ENCODE assay signal across 8 cellular contexts in the genomic region with DNA sequence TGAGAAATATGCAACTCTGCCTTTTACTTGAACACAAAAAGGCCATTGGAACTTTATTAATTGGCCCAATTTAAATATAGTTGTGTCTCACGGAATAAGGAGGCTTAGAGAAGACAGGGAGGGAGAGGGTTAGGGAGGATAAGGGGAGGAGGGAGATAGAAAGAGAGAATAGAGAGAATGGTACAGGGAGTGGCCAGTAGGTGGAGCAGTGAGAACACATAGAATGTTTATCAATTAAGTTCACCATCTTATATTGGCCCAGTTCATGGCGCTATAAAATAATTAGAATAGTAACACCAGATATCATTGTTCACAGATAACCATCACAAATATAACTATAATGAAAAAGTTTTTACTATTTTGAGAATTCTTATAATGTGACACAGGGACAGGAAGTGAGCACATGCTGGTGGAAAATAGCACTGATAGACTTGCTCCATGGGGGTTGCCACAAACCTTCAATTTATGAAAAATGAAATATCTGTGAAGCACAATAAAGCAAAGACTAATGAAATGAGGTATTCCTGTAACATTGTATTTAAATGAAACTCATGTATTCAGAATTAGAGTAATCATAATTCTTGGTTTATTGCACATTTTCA.
DNase-seq lines count a peak whose midpoint lies in the region; ATAC-seq, FAIRE-seq and TF ChIP-seq lines count a peak whose summit lies in the region.

No MANE protein-coding gene starts in this region.

- ATAC-seq in GM19025 (IDR thresholded peaks at IDR 0.05; ENCODE audit: low read depth, unreplicated experiment) (peak; percentile 74), HG03039 (IDR thresholded peaks at IDR 0.05; ENCODE audit: unreplicated experiment) (peak; percentile 97), right lobe of liver (peak; percentile 77 to 84 (median 80))
- no peak for ATAC-seq in activated naive CD8-positive, alpha-beta T cell treated with anti-CD3 and anti-CD28 coated beads, Interleukin-2, amount 50 U/mL, for 24 hours

- H3K4me1 Mint-ChIP-seq in activated naive CD8-positive, alpha-beta T cell treated with anti-CD3 and anti-CD28 coated beads, Interleukin-2, amount 50 U/mL, for 24 hours, result no peaks in the 10 kb centered on the region

- H3K4me3 Mint-ChIP-seq in activated naive CD8-positive, alpha-beta T cell treated with anti-CD3 and anti-CD28 coated beads, Interleukin-2, amount 50 U/mL, for 24 hours, result no peak overlapping the region

- FAIRE-seq in D721Med (lab: Jason Lieb, UNC), result no peak

- TF ChIP-seq CTCF in D721Med (IDR thresholded peaks at IDR 0.05; ENCODE audit: insufficient read depth, missing control alignments) (peak; percentile 65), right lobe of liver (IDR thresholded peaks at IDR 0.05) (peak; percentile 33 to 64 (median 52)), Peyer's patch (IDR thresholded peaks at IDR 0.05) (peak in 2 of 6 experiments; percentile 31 to 38)

- H3K9me3 Mint-ChIP-seq in activated naive CD8-positive, alpha-beta T cell treated with anti-CD3 and anti-CD28 coated beads, Interleukin-2, amount 50 U/mL, for 24 hours, result no peaks in the 10 kb centered on the region

- intact Hi-C loops in right lobe of liver (cut with DNase I), result no loop called here

- H3K36me3 ChIP-seq in right lobe of liver (no peaks in the 10 kb centered on the region), Peyer's patch (no peaks in the 10 kb centered on the region)

- no peaks in the 10 kb centered on the region for H3K27me3 ChIP-seq in right lobe of liver
- no peaks in the 10 kb centered on the region for H3K27me3 ChIP-seq in Peyer's patch

- H3K4me1 ChIP-seq in right lobe of liver (no peaks in the 10 kb centered on the region), Peyer's patch (no peaks in the 10 kb centered on the region)

- TF ChIP-seq POLR2A in right lobe of liver (IDR thresholded peaks at IDR 0.05) (no peak), Peyer's patch (IDR thresholded peaks at IDR 0.05) (no peak)

- WGBS in right lobe of liver (ENCODE audit: insufficient coverage, low coverage, low lambda C conversion rate, missing lambda C conversion rate), result 19% methylated on average over 2 of the region's 2 CpGs

- no peak overlapping the region for H3K27ac ChIP-seq in right lobe of liver
- H3K27ac ChIP-seq in Peyer's patch, result no peak overlapping the region

- H3K4me3 ChIP-seq in right lobe of liver (no peak overlapping the region), Peyer's patch (no peak overlapping the region)

- H3K9me3 ChIP-seq in right lobe of liver (no peaks in the 10 kb centered on the region), Peyer's patch (no peaks in the 10 kb centered on the region)

- no peak for DNase-seq in D721Med (ENCODE audit: insufficient read length, low spot score)
- DNase-seq in NCI-H2029 (lab: John Stamatoyannopoulos, UW), result peak; percentile 10
- peak; percentile 11 for DNase-seq in activated naive CD8-positive, alpha-beta T cell treated with anti-CD3 and anti-CD28 coated beads, Interleukin-2, amount 50 U/mL, for 24 hours
- no peak for DNase-seq in right lobe of liver
- DNase-seq in Peyer's patch, result no peak
- DNase-seq in COLO829 (ENCODE audit: low spot score), result no peak

- H3K27me3 Mint-ChIP-seq in activated naive CD8-positive, alpha-beta T cell treated with anti-CD3 and anti-CD28 coated beads, Interleukin-2, amount 50 U/mL, for 24 hours, result no peaks in the 10 kb centered on the region

- no peaks in the 10 kb centered on the region for H3K36me3 Mint-ChIP-seq in activated naive CD8-positive, alpha-beta T cell treated with anti-CD3 and anti-CD28 coated beads, Interleukin-2, amount 50 U/mL, for 24 hours (ENCODE audit: low read depth)

- H3K27ac Mint-ChIP-seq in activated naive CD8-positive, alpha-beta T cell treated with anti-CD3 and anti-CD28 coated beads, Interleukin-2, amount 50 U/mL, for 24 hours, result no peak overlapping the region

Comparison
In these comparisons a context has a peak if more than half of its experiments do, and no peak if none do; other contexts are left out.
1. DNase-seq: peak in NCI-H2029 (single experiment) and activated naive CD8-positive, alpha-beta T cell treated with anti-CD3 and anti-CD28 coated beads, Interleukin-2, amount 50 U/mL, for 24 hours (single experiment); none in D721Med (single experiment), right lobe of liver (0 of 3), Peyer's patch (0 of 3) and COLO829 (single experiment).